In the genomic region with DNA sequence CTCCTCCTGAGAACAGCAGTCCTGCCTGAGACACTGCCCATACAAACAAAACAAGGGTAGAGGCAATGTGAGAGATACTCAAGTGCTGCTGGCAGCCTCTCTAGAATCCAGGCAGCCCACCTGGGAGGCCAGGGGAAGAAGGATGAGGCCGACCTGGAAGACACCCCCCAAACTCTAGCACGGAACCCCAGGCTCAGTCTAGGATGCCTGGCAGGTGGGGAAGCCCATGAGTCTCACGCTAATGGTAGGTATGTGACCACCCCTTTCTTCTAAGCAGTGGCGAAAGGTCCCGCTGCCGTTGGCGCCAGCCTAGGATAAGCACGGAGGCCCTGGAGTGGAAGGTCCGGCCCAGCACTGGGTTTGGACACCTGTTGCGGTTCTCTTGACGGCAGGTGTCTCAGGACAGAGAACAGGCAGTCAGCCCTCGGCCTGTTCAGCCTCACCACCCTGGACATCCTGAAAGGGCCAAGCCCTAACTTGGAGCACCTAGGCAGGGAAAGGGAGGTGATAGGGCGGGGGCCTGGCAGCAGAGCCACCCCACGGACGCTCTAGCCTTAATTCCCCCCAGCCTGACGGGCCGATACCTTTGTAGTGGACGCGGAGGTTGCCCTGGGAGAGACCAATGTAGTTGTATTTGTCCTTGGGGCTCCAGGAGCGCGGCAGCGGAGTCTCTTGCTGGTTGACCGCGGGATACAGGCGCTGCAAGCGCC, we compare ENCODE assay signal across 8 cellular contexts. TPM values are rescaled to one million over a fixed set of nuclear protein-coding genes. Genes with fewer than 3 reads are reported as not detected.
DNase-seq lines count a peak whose midpoint lies in the region; ATAC-seq, FAIRE-seq and TF ChIP-seq lines count a peak whose summit lies in the region.

No MANE protein-coding gene starts in this region.

- FAIRE-seq in GM12891 (lab: Jason Lieb, UNC), result no peak

- peak overlapping the region; percentile 24 for H3K27ac ChIP-seq in SJSA1
- H3K27ac ChIP-seq in fibroblast of lung (ENCODE audit: insufficient read depth, low read length), result peak overlapping the region; percentile 74
- peak overlapping the region; percentile 82 for H3K27ac ChIP-seq in osteoblast (ENCODE audit: low read depth, low read length)

- TF ChIP-seq POLR2A in GM12891 (IDR thresholded peaks at IDR 0.05; ENCODE audit: low read depth, low read length), result no peak

- H3K4me3 ChIP-seq in AG09309 (ENCODE audit: control insufficient read depth, low read depth, low read length) (peak overlapping the region; percentile 89), SJSA1 (peak overlapping the region; percentile 71), fibroblast of lung (replicated peaks in 1 of 4; ENCODE audit: control extremely low read depth in 1 of 4, insufficient read depth in 1 of 4, low read depth in 3 of 4, low read length in 4 of 4) (peak overlapping the region; percentile 91 to 99 (median 92)), osteoblast (ENCODE audit: insufficient read depth, low read length) (peak overlapping the region; percentile 99)

- H3K9me3 ChIP-seq in SJSA1 (replicated peaks) (no peaks in the 10 kb centered on the region), fibroblast of lung (ENCODE audit: control insufficient read depth, insufficient read depth, low read depth, low read length) (no peaks in the 10 kb centered on the region), osteoblast (ENCODE audit: low read depth, low read length) (no peaks in the 10 kb centered on the region)

- peak overlapping the region; percentile 80 for H2AFZ ChIP-seq in fibroblast of lung (ENCODE audit: low read length)
- H2AFZ ChIP-seq in osteoblast (ENCODE audit: low read length), result peak overlapping the region; percentile 94

- H3K79me2 ChIP-seq in fibroblast of lung (ENCODE audit: control insufficient read depth, insufficient read depth, low read length) (peaks cover 20% of the 10 kb centered on the region), osteoblast (ENCODE audit: insufficient read depth, low read length) (peaks cover 47% of the 10 kb centered on the region)

- H3K4me2 ChIP-seq in fibroblast of lung (ENCODE audit: extremely low read depth, insufficient read depth, low read length) (peak overlapping the region; percentile 94), osteoblast (ENCODE audit: insufficient read depth, low read length) (peak overlapping the region; percentile 92)

- H3K36me3 ChIP-seq in SJSA1 (peaks cover 35% of the 10 kb centered on the region), fibroblast of lung (ENCODE audit: control insufficient read depth, insufficient read depth, low read length) (peaks cover 2% of the 10 kb centered on the region), osteoblast (ENCODE audit: insufficient read depth, low read length) (peaks cover 6% of the 10 kb centered on the region)

- H3K27me3 ChIP-seq in SJSA1 (replicated peaks) (no peaks in the 10 kb centered on the region), fibroblast of lung (ENCODE audit: control insufficient read depth, insufficient read depth, low read length) (no peaks in the 10 kb centered on the region), osteoblast (ENCODE audit: insufficient read depth, low read length) (no peaks in the 10 kb centered on the region)

- DNase-seq in AG09309 (ENCODE audit: low read depth) (no peak), SJSA1 (ENCODE audit: low read depth in 1 of 2, low spot score in 2 of 2) (no peak), fibroblast of lung (ENCODE audit: low read depth in 2 of 2) (no peak), osteoblast (ENCODE audit: insufficient read length, low spot score, missing footprints) (no peak), GM12891 (ENCODE audit: insufficient read length, low spot score) (no peak), NCI-H2227 treated with DMSO at 0.1 percent for 48 hours (lab: John Stamatoyannopoulos, UW) (no peak)

- ATAC-seq in GM21360 (IDR thresholded peaks at IDR 0.05; ENCODE audit: unreplicated experiment), result peak; percentile 1
- no peak for ATAC-seq in GM21619 (IDR thresholded peaks at IDR 0.05; ENCODE audit: unreplicated experiment)

- H3K4me1 ChIP-seq in SJSA1 (replicated peaks) (peaks cover 17% of the 10 kb centered on the region), fibroblast of lung (ENCODE audit: control insufficient read depth, extremely low read depth, insufficient read depth, low read length) (peaks cover 6% of the 10 kb centered on the region), osteoblast (ENCODE audit: insufficient read depth, low read length) (peaks cover 11% of the 10 kb centered on the region)

- peak overlapping the region; percentile 76 for H3K9ac ChIP-seq in fibroblast of lung (ENCODE audit: insufficient read depth, low read length)

- H4K20me1 ChIP-seq in fibroblast of lung (ENCODE audit: control insufficient read depth, extremely low read depth, insufficient read depth, low read length) (no peaks in the 10 kb centered on the region), osteoblast (ENCODE audit: insufficient read depth, low read length) (peaks cover 11% of the 10 kb centered on the region)

- TF ChIP-seq CTCF in AG09309 (IDR thresholded peaks at IDR 0.05; ENCODE audit: control insufficient read depth, insufficient read depth, low read depth, low read length, missing control alignments) (no peak), fibroblast of lung (conservative IDR thresholded peaks at IDR 0.05 in 1 of 2, IDR thresholded peaks at IDR 0.05 in 1 of 2; ENCODE audit: low read depth in 1 of 2, low read length in 2 of 2) (no peak), osteoblast (IDR thresholded peaks at IDR 0.05; ENCODE audit: extremely low read depth, low read depth, low read length) (no peak)

TF ChIP-seq in GM12891, 5 proteins besides CTCF, POLR2A, EP300 and RAD21:
- TF ChIP-seq POU2F2 (IDR thresholded peaks at IDR 0.05; ENCODE audit: low read depth, low read length), result no peak
- TF ChIP-seq TAF1 (IDR thresholded peaks at IDR 0.05; ENCODE audit: low read depth, low read length), result no peak
- no peak for TF ChIP-seq SPI1 (IDR thresholded peaks at IDR 0.05; ENCODE audit: low read depth, low read length)
- TF ChIP-seq POLR2AphosphoS5 (IDR thresholded peaks at IDR 0.05; ENCODE audit: low read depth, low read length), result no peak
- TF ChIP-seq PAX5 (IDR thresholded peaks at IDR 0.05; ENCODE audit: insufficient read depth, low read length, severe bottlenecking), result no peak

RNA-seq across cellular contexts. Expression of a gene that starts 0.5 kb away (rescaled TPM):
- total RNA-seq in SJSA1 (2014; rRNA removed; shearing (Covaris generic)), result 3.5 and 3.9 TPM in 2 replicates
- total RNA-seq in fibroblast of lung (3.9 and 4.6 TPM in 2 replicates), osteoblast (5.4 and 5.6 TPM in 2 replicates)
- polyA plus RNA-seq in fibroblast of lung, result 7.1 and 8.9 TPM in 2 replicates
- 6.5 and 7.4 TPM in 2 replicates for polyA plus RNA-seq in fibroblast of lung (2012)
- 30.6 and 49.8 TPM in 2 replicates for polyA minus RNA-seq in fibroblast of lung (ENCODE audit: low replicate concordance)
- 6.4 TPM for polyA plus RNA-seq in GM12891 (2012; ENCODE audit: low read depth, missing spikeins)

RNA-seq across cellular contexts. Expression of a gene that starts 0.8 kb away (rescaled TPM):
- total RNA-seq in SJSA1 (2014; rRNA removed; shearing (Covaris generic)), result 0.03 and 1.00 TPM in 2 replicates
- total RNA-seq in fibroblast of lung, result 1.2 and 1.5 TPM in 2 replicates
- polyA plus RNA-seq in fibroblast of lung, result 0.30 and 0.45 TPM in 2 replicates
- polyA plus RNA-seq in fibroblast of lung (2012), result 0.27 and 0.43 TPM in 2 replicates
- polyA minus RNA-seq in fibroblast of lung (ENCODE audit: low replicate concordance), result 1.3 TPM in 1 of 2 replicates, not detected in the other
- total RNA-seq in osteoblast, result 0.88 and 1.8 TPM in 2 replicates
- 0.45 TPM for polyA plus RNA-seq in GM12891 (2012; ENCODE audit: low read depth, missing spikeins)

RNA-seq across cellular contexts. Expression of a gene that starts 36.2 kb away (rescaled TPM):
- 45.2 and 50.7 TPM in 2 replicates for total RNA-seq in SJSA1 (2014; rRNA removed; shearing (Covaris generic))
- 37.7 and 42.9 TPM in 2 replicates for total RNA-seq in fibroblast of lung
- polyA plus RNA-seq in fibroblast of lung, result 15.8 and 16.0 TPM in 2 replicates
- polyA plus RNA-seq in fibroblast of lung (2012), result 15.4 and 18.2 TPM in 2 replicates
- polyA minus RNA-seq in fibroblast of lung (ENCODE audit: low replicate concordance), result 21.1 and 30.4 TPM in 2 replicates
- total RNA-seq in osteoblast, result 23.6 and 25.7 TPM in 2 replicates
- 13.6 TPM for polyA plus RNA-seq in GM12891 (2012; ENCODE audit: low read depth, missing spikeins)

RNA-seq across cellular contexts. Expression of a gene that starts 40.9 kb away (rescaled TPM):
- total RNA-seq in SJSA1 (2014; rRNA removed; shearing (Covaris generic)), result 39.3 and 101 TPM in 2 replicates
- total RNA-seq in fibroblast of lung, result 127 TPM in 2 replicates
- 310 and 410 TPM in 2 replicates for polyA plus RNA-seq in fibroblast of lung
- 184 and 218 TPM in 2 replicates for polyA plus RNA-seq in fibroblast of lung (2012)
- 327 and 435 TPM in 2 replicates for polyA minus RNA-seq in fibroblast of lung (ENCODE audit: low replicate concordance)
- total RNA-seq in osteoblast, result 203 TPM in 2 replicates
- 155 TPM for polyA plus RNA-seq in GM12891 (2012; ENCODE audit: low read depth, missing spikeins)

RNA-seq across cellular contexts. Expression of a gene that starts 41.6 kb away (rescaled TPM):
- 22.4 and 31.9 TPM in 2 replicates for total RNA-seq in SJSA1 (2014; rRNA removed; shearing (Covaris generic))
- total RNA-seq in fibroblast of lung, result 15.4 and 23.1 TPM in 2 replicates
- polyA plus RNA-seq in fibroblast of lung, result 30.2 and 40.2 TPM in 2 replicates
- polyA plus RNA-seq in fibroblast of lung (2012), result 25.3 and 37.5 TPM in 2 replicates
- 49.2 and 60.2 TPM in 2 replicates for polyA minus RNA-seq in fibroblast of lung (ENCODE audit: low replicate concordance)
- 24.2 and 25.6 TPM in 2 replicates for total RNA-seq in osteoblast
- polyA plus RNA-seq in GM12891 (2012; ENCODE audit: low read depth, missing spikeins), result 28.0 TPM

Comparison
In these comparisons a context has a peak if more than half of its experiments do, and no peak if none do; other contexts are left out.
1. H3K27ac ChIP-seq: peak in every context shown above with its lines; median percentile 82 in osteoblast; 74 in fibroblast of lung; 24 in SJSA1.